In genomic region chr17:49965522-49965905, GRCh38 we compare ENCODE assay signal across 15 cellular contexts. TPM values are rescaled to one million over a fixed set of nuclear protein-coding genes. Genes with fewer than 3 reads are reported as not detected.
DNase-seq lines count a peak whose midpoint lies in the region; ATAC-seq, FAIRE-seq and TF ChIP-seq lines count a peak whose summit lies in the region.
"Had no signal": no experiment of that assay in that cellular context is flagged by ENCODE, and none has a peak within 500 bp of the region (broad histone marks: within the 10 kb centered on the region; RNA-seq: fewer than 3 reads in every experiment).

No MANE protein-coding gene starts in this region.

- H3K4me1 Mint-ChIP-seq in natural killer cell treated with Interleukin-12 subunit alpha and Interleukin-12 subunit beta and Interleukin-15 and Interleukin-18, amount 100 ng/mL, for 72 hours (ENCODE audit: low read depth in 2 of 2) = peaks cover 34 to 39% of the 10 kb centered on the region in 2 donors
- peaks cover 37 to 57% of the 10 kb centered on the region in 2 donors for H3K4me1 Mint-ChIP-seq in natural killer cell
- peaks cover 35% of the 10 kb centered on the region for H3K4me1 Mint-ChIP-seq in stimulated activated effector memory CD8-positive, alpha-beta T cell treated with anti-CD3 and anti-CD28 coated beads, Interleukin-12 subunit alpha, Interleukin-12 subunit beta, amount 100 ng/mL, for 72 hours

- no peak for ATAC-seq in natural killer cell treated with Interleukin-12 subunit alpha and Interleukin-12 subunit beta and Interleukin-15 and Interleukin-18, amount 100 ng/mL, for 72 hours
- ATAC-seq in natural killer cell = no peak
- ATAC-seq in stimulated activated effector memory CD8-positive, alpha-beta T cell treated with anti-CD3 and anti-CD28 coated beads, Interleukin-12 subunit alpha, Interleukin-12 subunit beta, amount 100 ng/mL, for 72 hours = no peak
- ATAC-seq: activated T-helper 17 cell treated with anti-CD3 and anti-CD28 coated beads, Interleukin-2, amount 50 U/mL, for 72 hours; pancreas had no signal

- H3K4me3 ChIP-seq in coronary artery = peak overlapping the region; percentile 45
- H3K4me3 ChIP-seq: ascending aorta, pancreas had no signal

- TF ChIP-seq CTCF in natural killer cell (IDR thresholded peaks at IDR 0.05) (no peak), coronary artery (IDR thresholded peaks at IDR 0.05) (no peak), GM20000 (IDR thresholded peaks at IDR 0.05; ENCODE audit: extremely low read depth, missing control alignments) (no peak)

- H3K27me3 Mint-ChIP-seq in natural killer cell treated with Interleukin-12 subunit alpha and Interleukin-12 subunit beta and Interleukin-15 and Interleukin-18, amount 100 ng/mL, for 72 hours = peaks cover 54 to 59% of the 10 kb centered on the region in 2 donors
- H3K27me3 Mint-ChIP-seq in natural killer cell (ENCODE audit: low read depth in 2 of 2) = peaks cover 57 to 75% of the 10 kb centered on the region in 2 donors

- H3K4me3 Mint-ChIP-seq in natural killer cell treated with Interleukin-12 subunit alpha and Interleukin-12 subunit beta and Interleukin-15 and Interleukin-18, amount 100 ng/mL, for 72 hours = peak overlapping the region; percentile 28
- no peak overlapping the region for H3K4me3 Mint-ChIP-seq in natural killer cell
- peak overlapping the region; percentile 48 for H3K4me3 Mint-ChIP-seq in stimulated activated effector memory CD8-positive, alpha-beta T cell treated with anti-CD3 and anti-CD28 coated beads, Interleukin-12 subunit alpha, Interleukin-12 subunit beta, amount 100 ng/mL, for 72 hours

- no peak overlapping the region for H3K27ac Mint-ChIP-seq in natural killer cell treated with Interleukin-12 subunit alpha and Interleukin-12 subunit beta and Interleukin-15 and Interleukin-18, amount 100 ng/mL, for 72 hours
- H3K27ac Mint-ChIP-seq in natural killer cell = no peak overlapping the region
- no peak overlapping the region for H3K27ac Mint-ChIP-seq in stimulated activated effector memory CD8-positive, alpha-beta T cell treated with anti-CD3 and anti-CD28 coated beads, Interleukin-12 subunit alpha, Interleukin-12 subunit beta, amount 100 ng/mL, for 72 hours
- H3K27ac Mint-ChIP-seq: activated T-helper 17 cell treated with anti-CD3 and anti-CD28 coated beads, Interleukin-2, amount 50 U/mL, for 72 hours had no signal

- H3K9me3 Mint-ChIP-seq in natural killer cell treated with Interleukin-12 subunit alpha and Interleukin-12 subunit beta and Interleukin-15 and Interleukin-18, amount 100 ng/mL, for 72 hours = no peaks in the 10 kb centered on the region
- H3K9me3 Mint-ChIP-seq in natural killer cell = no peaks in the 10 kb centered on the region
- no peaks in the 10 kb centered on the region for H3K9me3 Mint-ChIP-seq in stimulated activated effector memory CD8-positive, alpha-beta T cell treated with anti-CD3 and anti-CD28 coated beads, Interleukin-12 subunit alpha, Interleukin-12 subunit beta, amount 100 ng/mL, for 72 hours
- H3K9me3 Mint-ChIP-seq: activated T-helper 17 cell treated with anti-CD3 and anti-CD28 coated beads, Interleukin-2, amount 50 U/mL, for 72 hours had no signal

- no peaks in the 10 kb centered on the region for H3K36me3 Mint-ChIP-seq in natural killer cell treated with Interleukin-12 subunit alpha and Interleukin-12 subunit beta and Interleukin-15 and Interleukin-18, amount 100 ng/mL, for 72 hours
- H3K36me3 Mint-ChIP-seq in natural killer cell = no peaks in the 10 kb centered on the region
- H3K36me3 Mint-ChIP-seq in stimulated activated effector memory CD8-positive, alpha-beta T cell treated with anti-CD3 and anti-CD28 coated beads, Interleukin-12 subunit alpha, Interleukin-12 subunit beta, amount 100 ng/mL, for 72 hours = no peaks in the 10 kb centered on the region

- DNase-seq in natural killer cell treated with Interleukin-12 subunit alpha and Interleukin-12 subunit beta and Interleukin-15 and Interleukin-18, amount 100 ng/mL, for 72 hours (ENCODE audit: low spot score) = no peak
- DNase-seq in natural killer cell (no peak), NOMO-1 treated with DMSO at 0.1 percent for 48 hours (lab: John Stamatoyannopoulos, UW; ENCODE audit: unreplicated experiment) (peak; percentile 79), coronary artery (ENCODE audit: low spot score) (no peak), GM20000 (ENCODE audit: low spot score) (no peak), NCI-H510A treated with DMSO at 0.1 percent for 48 hours (lab: John Stamatoyannopoulos, UW) (no peak), GM12891 (ENCODE audit: insufficient read length, low spot score) (no peak)
- no peak for DNase-seq in stimulated activated effector memory CD8-positive, alpha-beta T cell treated with anti-CD3 and anti-CD28 coated beads, Interleukin-12 subunit alpha, Interleukin-12 subunit beta, amount 100 ng/mL, for 72 hours (ENCODE audit: low spot score in 2 of 2)
- DNase-seq: hippocampal formation, pancreas, SW 1271 had no signal

- intact Hi-C loops in natural killer cell (cut with micrococcal nuclease) = no loop called here

- TF ChIP-seq POLR2A in GM12891 (IDR thresholded peaks at IDR 0.05; ENCODE audit: low read depth, low read length) = no peak

- H3K27ac ChIP-seq in coronary artery = no peak overlapping the region
- H3K27ac ChIP-seq: ascending aorta, pancreas had no signal

- no peak for FAIRE-seq in GM12891 (lab: Jason Lieb, UNC)
- FAIRE-seq: pancreas, RCC 7860 had no signal

TF ChIP-seq in GM12891, 5 proteins besides CTCF, POLR2A, EP300 and RAD21:
- TF ChIP-seq POU2F2 (IDR thresholded peaks at IDR 0.05; ENCODE audit: low read depth, low read length) = no peak
- no peak for TF ChIP-seq PAX5 (IDR thresholded peaks at IDR 0.05; ENCODE audit: insufficient read depth, low read length, severe bottlenecking)
- no peak for TF ChIP-seq POLR2AphosphoS5 (IDR thresholded peaks at IDR 0.05; ENCODE audit: low read depth, low read length)
- no peak for TF ChIP-seq TAF1 (IDR thresholded peaks at IDR 0.05; ENCODE audit: low read depth, low read length)
- no peak for TF ChIP-seq SPI1 (IDR thresholded peaks at IDR 0.05; ENCODE audit: low read depth, low read length)

RNA-seq across cellular contexts. Expression of gene DLX4, which starts 3.5 kb away (rescaled TPM):
- under 1 TPM; 0.45 to 0.71 TPM for total RNA-seq in natural killer cell treated with Interleukin-12 subunit alpha and Interleukin-12 subunit beta and Interleukin-15 and Interleukin-18, amount 100 ng/mL, for 72 hours
- total RNA-seq in natural killer cell = 1 to 10 TPM in 1 of 3 donors, under 1 TPM in 1, not detected in 1; 0.35 to 1.1 TPM
- 0.21 TPM for polyA plus RNA-seq in GM12891 (2012; ENCODE audit: low read depth, missing spikeins)
- total RNA-seq: ascending aorta had no signal

RNA-seq across cellular contexts. Expression of gene DLX3, which starts 29.5 kb away (rescaled TPM):
- not detected for total RNA-seq in natural killer cell treated with Interleukin-12 subunit alpha and Interleukin-12 subunit beta and Interleukin-15 and Interleukin-18, amount 100 ng/mL, for 72 hours
- total RNA-seq in natural killer cell = not detected
- not detected for polyA plus RNA-seq in GM12891 (2012; ENCODE audit: low read depth, missing spikeins)
- total RNA-seq: activated T-helper 17 cell treated with anti-CD3 and anti-CD28 coated beads, Interleukin-2, amount 50 U/mL, for 72 hours; mononuclear cell had no signal
